ENCODE assay signal across 19 cellular contexts in genomic region chr15:40992241-40992741, GRCh38. TPM values are rescaled to one million over a fixed set of nuclear protein-coding genes. Genes with fewer than 3 reads are reported as not detected.
DNase-seq lines count a peak whose midpoint lies in the region; ATAC-seq, FAIRE-seq and TF ChIP-seq lines count a peak whose summit lies in the region.
"Had no signal": no experiment of that assay in that cellular context is flagged by ENCODE, and none has a peak within 500 bp of the region (broad histone marks: within the 10 kb centered on the region; RNA-seq: fewer than 3 reads in every experiment).

No MANE protein-coding gene starts in this region.

- no peak overlapping the region for H3K4me3 ChIP-seq in SK-N-MC
- H3K4me3 ChIP-seq in fibroblast of lung (replicated peaks in 1 of 4; ENCODE audit: control extremely low read depth in 1 of 4, insufficient read depth in 1 of 4, low read depth in 3 of 4, low read length in 4 of 4) = no peak overlapping the region
- no peak overlapping the region for H3K4me3 ChIP-seq in osteoblast (ENCODE audit: insufficient read depth, low read length)
- H3K4me3 ChIP-seq: colonic mucosa, ovary, thoracic aorta had no signal

- H3K4me2 ChIP-seq in fibroblast of lung (ENCODE audit: extremely low read depth, insufficient read depth, low read length) (no peak overlapping the region), osteoblast (ENCODE audit: insufficient read depth, low read length) (no peak overlapping the region)

- FAIRE-seq in D721Med (lab: Jason Lieb, UNC) = no peak

- TF ChIP-seq CTCF in fibroblast of lung (conservative IDR thresholded peaks at IDR 0.05 in 1 of 2, IDR thresholded peaks at IDR 0.05 in 1 of 2; ENCODE audit: low read depth in 1 of 2, low read length in 2 of 2) = no peak
- no peak for TF ChIP-seq CTCF in osteoblast (IDR thresholded peaks at IDR 0.05; ENCODE audit: extremely low read depth, low read depth, low read length)
- TF ChIP-seq CTCF in D721Med (IDR thresholded peaks at IDR 0.05; ENCODE audit: insufficient read depth, missing control alignments) = no peak

- H3K27me3 ChIP-seq in fibroblast of lung (ENCODE audit: control insufficient read depth, insufficient read depth, low read length) = no peaks in the 10 kb centered on the region
- H3K27me3 ChIP-seq in osteoblast (ENCODE audit: insufficient read depth, low read length) = no peaks in the 10 kb centered on the region
- H3K27me3 ChIP-seq: brain microvascular endothelial cell, colonic mucosa, ovary had no signal

- H3K79me2 ChIP-seq in fibroblast of lung (ENCODE audit: control insufficient read depth, insufficient read depth, low read length) (no peaks in the 10 kb centered on the region), osteoblast (ENCODE audit: insufficient read depth, low read length) (peaks cover 2% of the 10 kb centered on the region)

- H3K27ac ChIP-seq in SK-N-MC (peak overlapping the region; percentile 80), fibroblast of lung (ENCODE audit: insufficient read depth, low read length) (no peak overlapping the region), osteoblast (ENCODE audit: low read depth, low read length) (peak overlapping the region; percentile 31)
- H3K27ac ChIP-seq: brain microvascular endothelial cell, colonic mucosa, ovary had no signal

- H3K9me3 ChIP-seq in SK-N-MC (ENCODE audit: low read depth, low read length) (no peaks in the 10 kb centered on the region), fibroblast of lung (ENCODE audit: control insufficient read depth, insufficient read depth, low read depth, low read length) (no peaks in the 10 kb centered on the region), osteoblast (ENCODE audit: low read depth, low read length) (no peaks in the 10 kb centered on the region)
- H3K9me3 ChIP-seq: colonic mucosa, ovary, thoracic aorta had no signal

- H3K36me3 ChIP-seq in SK-N-MC (ENCODE audit: insufficient read depth, low read length) (peaks cover 72% of the 10 kb centered on the region), fibroblast of lung (ENCODE audit: control insufficient read depth, insufficient read depth, low read length) (peaks cover 4% of the 10 kb centered on the region), osteoblast (ENCODE audit: insufficient read depth, low read length) (peaks cover 41% of the 10 kb centered on the region)
- H3K36me3 ChIP-seq: ovary had no signal

- ATAC-seq in GM19328 (IDR thresholded peaks at IDR 0.05; ENCODE audit: unreplicated experiment) = no peak
- ATAC-seq: sciatic nerve had no signal

- no peaks in the 10 kb centered on the region for H4K20me1 ChIP-seq in fibroblast of lung (ENCODE audit: control insufficient read depth, extremely low read depth, insufficient read depth, low read length)
- no peaks in the 10 kb centered on the region for H4K20me1 ChIP-seq in osteoblast (ENCODE audit: insufficient read depth, low read length)

- DNase-seq in AG08396 (ENCODE audit: low spot score) (peak; percentile 28), SK-N-MC (ENCODE audit: low read depth, low spot score) (no peak), fibroblast of lung (ENCODE audit: low read depth in 2 of 2) (peak; percentile 36 to 63), osteoblast (ENCODE audit: insufficient read length, low spot score, missing footprints) (no peak), D721Med (ENCODE audit: insufficient read length, low spot score) (no peak), iPS-NIHi7 (ENCODE audit: extremely low spot score) (no peak), GM03348 (ENCODE audit: low spot score) (no peak)
- DNase-seq: activated CD4-positive, CD25-positive, alpha-beta regulatory T cell; brain microvascular endothelial cell; CD8-positive, alpha-beta memory T cell; colonic mucosa; DND-41; NCI-H1092 treated with DMSO at 0.1 percent for 48 hours; NCI-H510A; ovary; T-helper 9 cell had no signal

- H3K9ac ChIP-seq in SK-N-MC (ENCODE audit: insufficient read length) (no peak overlapping the region), fibroblast of lung (ENCODE audit: insufficient read depth, low read length) (no peak overlapping the region)

- H2AFZ ChIP-seq in fibroblast of lung (ENCODE audit: low read length) (no peak overlapping the region), osteoblast (ENCODE audit: low read length) (no peak overlapping the region)

- H3K4me1 ChIP-seq in fibroblast of lung (ENCODE audit: control insufficient read depth, extremely low read depth, insufficient read depth, low read length) (peaks cover 9% of the 10 kb centered on the region), osteoblast (ENCODE audit: insufficient read depth, low read length) (peaks cover 3% of the 10 kb centered on the region)
- H3K4me1 ChIP-seq: colonic mucosa had no signal

RNA-seq across cellular contexts. Expression of gene CHAC1, which starts 39.0 kb away (rescaled TPM):
- total RNA-seq in fibroblast of lung = 33.1 and 62.6 TPM in 2 replicates
- 7.5 and 14.8 TPM in 2 replicates for polyA plus RNA-seq in fibroblast of lung
- 8.3 and 18.5 TPM in 2 replicates for polyA plus RNA-seq in fibroblast of lung (2012)
- 7.5 and 16.7 TPM in 2 replicates for polyA minus RNA-seq in fibroblast of lung (ENCODE audit: low replicate concordance)
- total RNA-seq in osteoblast = 30.0 and 30.1 TPM in 2 replicates
- polyA plus RNA-seq: CD8-positive, alpha-beta memory T cell had no signal

Comparison
In these comparisons a context has a peak if more than half of its experiments do, and no peak if none do; other contexts are left out.
1. DNase-seq: peak in AG08396 (single experiment) and fibroblast of lung (2 of 2); none in SK-N-MC (single experiment), osteoblast (single experiment), D721Med (single experiment), iPS-NIHi7 (single experiment) and GM03348 (single experiment).